8 cellular contexts compared by ENCODE assay signal in genomic region chr16:68445458-68445857, GRCh38. TPM values are rescaled to one million over a fixed set of nuclear protein-coding genes. Genes with fewer than 3 reads are reported as not detected.
DNase-seq lines count a peak whose midpoint lies in the region; ATAC-seq and TF ChIP-seq lines count a peak whose summit lies in the region.

No MANE protein-coding gene starts in this region.

- H3K9ac ChIP-seq in OCI-LY1 (ENCODE audit: low read length) = no peak overlapping the region

- H3K4me3 Mint-ChIP-seq in activated CD4-positive, alpha-beta T cell treated with anti-CD3 and anti-CD28 coated beads, Interleukin-2, amount 10 ng/mL, durations not matched to agents 24 days and 14 days = no peak overlapping the region

- 0 to 9% (median 4%) methylated on average over 1 of the region's 1 CpG for WGBS in ovary, 3 donors

- DNase-seq in activated CD4-positive, alpha-beta T cell treated with anti-CD3 and anti-CD28 coated beads, Interleukin-2, amount 10 ng/mL, durations not matched to agents 24 days and 14 days = peak; percentile 90
- DNase-seq in activated CD4-positive, alpha-beta T cell treated with anti-CD3 and anti-CD28 coated beads for 4 hours = no peak
- peak; percentile 84 to 85 for DNase-seq in Kasumi-1 (lab: John Stamatoyannopoulos, UW)
- peak; percentile 17 to 50 for DNase-seq in dermis microvascular lymphatic vessel endothelial cell (ENCODE audit: low read depth in 2 of 2)
- peak; percentile 56 for DNase-seq in occipital lobe (lab: John Stamatoyannopoulos, UW)
- DNase-seq in ovary = no peak

- H3K4me1 ChIP-seq in OCI-LY1 (ENCODE audit: insufficient read depth, low read length, severe bottlenecking) (peaks cover 12% of the 10 kb centered on the region), ovary (ENCODE audit: insufficient read depth) (peaks cover 20% of the 10 kb centered on the region)

- no peaks in the 10 kb centered on the region for H3K36me3 ChIP-seq in OCI-LY1 (ENCODE audit: insufficient read depth, low read length)
- H3K36me3 ChIP-seq in ovary = no peaks in the 10 kb centered on the region

- no peak overlapping the region for H3K4me2 ChIP-seq in OCI-LY1 (ENCODE audit: low read length)

- no peaks in the 10 kb centered on the region for H4K20me1 ChIP-seq in OCI-LY1 (ENCODE audit: insufficient read depth, low read length)

- H3K27me3 Mint-ChIP-seq in activated CD4-positive, alpha-beta T cell treated with anti-CD3 and anti-CD28 coated beads, Interleukin-2, amount 10 ng/mL, durations not matched to agents 24 days and 14 days = peaks cover 45% of the 10 kb centered on the region

- no peaks in the 10 kb centered on the region for H3K9me2 ChIP-seq in OCI-LY1 (ENCODE audit: low read depth, low read length)

- peak; percentile 69 for TF ChIP-seq CTCF in OCI-LY1 (IDR thresholded peaks at IDR 0.05; ENCODE audit: low read length)
- no peak for TF ChIP-seq CTCF in ovary (IDR thresholded peaks at IDR 0.05)

- TF ChIP-seq POLR2A in ovary (IDR thresholded peaks at IDR 0.05) = no peak

- intact Hi-C loops in activated CD4-positive, alpha-beta T cell treated with anti-CD3 and anti-CD28 coated beads, Interleukin-2, amount 10 ng/mL, durations not matched to agents 24 days and 14 days (cut with micrococcal nuclease) = loop anchor here (1.0 to 5.0 kb wide), 2 partner anchors 65 to 397 kb away; partner anchors contain the start of gene TANGO6
- intact Hi-C loops in ovary (cut with DNase I) = no loop called here

- H3K4me3 ChIP-seq in OCI-LY1 (ENCODE audit: low read depth, low read length, poor library complexity, severe bottlenecking) = no peak overlapping the region
- no peak overlapping the region for H3K4me3 ChIP-seq in ovary

- no peak overlapping the region for H2AFZ ChIP-seq in OCI-LY1 (ENCODE audit: low read length)

- H3K36me3 Mint-ChIP-seq in activated CD4-positive, alpha-beta T cell treated with anti-CD3 and anti-CD28 coated beads, Interleukin-2, amount 10 ng/mL, durations not matched to agents 24 days and 14 days (ENCODE audit: low read depth) = no peaks in the 10 kb centered on the region

- no peak for TF ChIP-seq EP300 in ovary (IDR thresholded peaks at IDR 0.05)

- no peaks in the 10 kb centered on the region for H3F3A ChIP-seq in OCI-LY1 (ENCODE audit: insufficient read depth, low read length)

- H3K79me2 ChIP-seq in OCI-LY1 (ENCODE audit: insufficient read depth, low read length) = no peaks in the 10 kb centered on the region

- H3K27ac ChIP-seq in OCI-LY1 (ENCODE audit: low read depth, low read length, poor library complexity, severe bottlenecking) = no peak overlapping the region
- no peak overlapping the region for H3K27ac ChIP-seq in ovary

- H3K9me3 ChIP-seq in OCI-LY1 (ENCODE audit: low read length) (no peaks in the 10 kb centered on the region), ovary (no peaks in the 10 kb centered on the region)

- H3K27ac Mint-ChIP-seq in activated CD4-positive, alpha-beta T cell treated with anti-CD3 and anti-CD28 coated beads, Interleukin-2, amount 10 ng/mL, durations not matched to agents 24 days and 14 days = peak overlapping the region; percentile 17

- peaks cover 11% of the 10 kb centered on the region for H3K4me1 Mint-ChIP-seq in activated CD4-positive, alpha-beta T cell treated with anti-CD3 and anti-CD28 coated beads, Interleukin-2, amount 10 ng/mL, durations not matched to agents 24 days and 14 days

- ATAC-seq in GM19467 (IDR thresholded peaks at IDR 0.05; ENCODE audit: unreplicated experiment) = no peak

- no peaks in the 10 kb centered on the region for H3K27me3 ChIP-seq in OCI-LY1 (ENCODE audit: insufficient read depth, low read length)
- no peaks in the 10 kb centered on the region for H3K27me3 ChIP-seq in ovary

- no peaks in the 10 kb centered on the region for H3K9me3 Mint-ChIP-seq in activated CD4-positive, alpha-beta T cell treated with anti-CD3 and anti-CD28 coated beads, Interleukin-2, amount 10 ng/mL, durations not matched to agents 24 days and 14 days

RNA-seq across cellular contexts. Expression of gene SMPD3, which starts 2.9 kb away (rescaled TPM):
- total RNA-seq in activated CD4-positive, alpha-beta T cell treated with anti-CD3 and anti-CD28 coated beads, Interleukin-2, amount 10 ng/mL, durations not matched to agents 24 days and 14 days = 0.09 and 0.40 TPM in 2 replicates
- total RNA-seq in dermis microvascular lymphatic vessel endothelial cell (under 0.01 TPM in 2 replicates), occipital lobe (67.2 TPM), ovary (10 to 100 TPM in 1 of 7 donors, 1 to 10 TPM in 5, under 1 TPM in 1; 0.72 to 31.4 (median 3.3) TPM)
- 1 to 10 TPM in 1 of 2 donors, under 1 TPM in 1; 0.40 to 1.6 TPM for polyA plus RNA-seq in ovary

Comparison
In these comparisons a context has a peak if more than half of its experiments do, and no peak if none do; other contexts are left out.
1. DNase-seq: peak in activated CD4-positive, alpha-beta T cell treated with anti-CD3 and anti-CD28 coated beads, Interleukin-2, amount 10 ng/mL, durations not matched to agents 24 days and 14 days (single experiment), Kasumi-1 (2 of 2), dermis microvascular lymphatic vessel endothelial cell (2 of 2) and occipital lobe (single experiment); none in activated CD4-positive, alpha-beta T cell treated with anti-CD3 and anti-CD28 coated beads for 4 hours (0 of 2) and ovary (0 of 5).